8 cellular contexts compared by ENCODE assay signal in genomic region chr4:151117371-151117962, GRCh38. TPM values are rescaled to one million over a fixed set of nuclear protein-coding genes. Genes with fewer than 3 reads are reported as not detected.
DNase-seq lines count a peak whose midpoint lies in the region; ATAC-seq, FAIRE-seq and TF ChIP-seq lines count a peak whose summit lies in the region.

No MANE protein-coding gene starts in this region.

- TF ChIP-seq CTCF in osteocyte (IDR thresholded peaks at IDR 0.05): peak; percentile 86

- ATAC-seq in GM21390 (IDR thresholded peaks at IDR 0.05; ENCODE audit: unreplicated experiment) (peak; percentile 96), HG03571 (IDR thresholded peaks at IDR 0.05; ENCODE audit: unreplicated experiment) (peak; percentile 80)

- peak; percentile 78 for FAIRE-seq in frontal cortex (lab: Jason Lieb, UNC)

- H3K27ac Mint-ChIP-seq in activated T-helper 2 cell treated with anti-CD3 and anti-CD28 coated beads, Interferon-gamma antibody, Interleukin-2, Interleukin-4, amounts not matched to agents 10 μg/mL and 5 μg/mL and 100 μg/mL, durations not matched to agents 14 hours and 24 hours and 36 hours: no peak overlapping the region
- peak overlapping the region; percentile 19 for H3K27ac Mint-ChIP-seq in osteocyte (ENCODE audit: unreplicated experiment)

- H3K36me3 Mint-ChIP-seq in activated T-helper 2 cell treated with anti-CD3 and anti-CD28 coated beads, Interferon-gamma antibody, Interleukin-2, Interleukin-4, amounts not matched to agents 10 μg/mL and 5 μg/mL and 100 μg/mL, durations not matched to agents 14 hours and 24 hours and 36 hours (ENCODE audit: low read depth): peaks cover 8% of the 10 kb centered on the region
- peaks cover 14% of the 10 kb centered on the region for H3K36me3 Mint-ChIP-seq in osteocyte (ENCODE audit: unreplicated experiment)

- in situ Hi-C loops in G401 (cut with HindIII; ENCODE audit: low sequenced_read_pairs): no loop called here

- intact Hi-C loops in activated T-helper 2 cell treated with anti-CD3 and anti-CD28 coated beads, Interferon-gamma antibody, Interleukin-2, Interleukin-4, amounts not matched to agents 10 μg/mL and 5 μg/mL and 100 μg/mL, durations not matched to agents 14 hours and 24 hours and 36 hours (cut with micrococcal nuclease): loop anchor here (1.0 kb wide), 1 partner anchor 245 kb away; no protein-coding TSS in a partner anchor

- DNase-seq in G401 (ENCODE audit: low spot score) (peak; percentile 74), NCI-H82 treated with DMSO at 0.1 percent for 48 hours (lab: John Stamatoyannopoulos, UW; ENCODE audit: unreplicated experiment) (peak; percentile 51), frontal cortex (ENCODE audit: low spot score in 2 of 2) (peak; percentile 26 to 59), osteocyte (ENCODE audit: extremely low spot score, unreplicated experiment) (no peak), 8988T (no peak)
- peak; percentile 36 for DNase-seq in activated T-helper 2 cell treated with anti-CD3 and anti-CD28 coated beads, Interferon-gamma antibody, Interleukin-2, Interleukin-4, amounts not matched to agents 10 μg/mL and 5 μg/mL and 100 μg/mL, durations not matched to agents 14 hours and 24 hours and 36 hours (ENCODE audit: low spot score)

- H3K27me3 Mint-ChIP-seq in activated T-helper 2 cell treated with anti-CD3 and anti-CD28 coated beads, Interferon-gamma antibody, Interleukin-2, Interleukin-4, amounts not matched to agents 10 μg/mL and 5 μg/mL and 100 μg/mL, durations not matched to agents 14 hours and 24 hours and 36 hours (ENCODE audit: low read depth): no peaks in the 10 kb centered on the region
- H3K27me3 Mint-ChIP-seq in osteocyte (ENCODE audit: unreplicated experiment): no peaks in the 10 kb centered on the region

- H3K4me1 Mint-ChIP-seq in activated T-helper 2 cell treated with anti-CD3 and anti-CD28 coated beads, Interferon-gamma antibody, Interleukin-2, Interleukin-4, amounts not matched to agents 10 μg/mL and 5 μg/mL and 100 μg/mL, durations not matched to agents 14 hours and 24 hours and 36 hours (ENCODE audit: low read depth): peaks cover 4% of the 10 kb centered on the region
- peaks cover 6% of the 10 kb centered on the region for H3K4me1 Mint-ChIP-seq in osteocyte (ENCODE audit: unreplicated experiment)

- no peaks in the 10 kb centered on the region for H3K9me3 Mint-ChIP-seq in activated T-helper 2 cell treated with anti-CD3 and anti-CD28 coated beads, Interferon-gamma antibody, Interleukin-2, Interleukin-4, amounts not matched to agents 10 μg/mL and 5 μg/mL and 100 μg/mL, durations not matched to agents 14 hours and 24 hours and 36 hours
- H3K9me3 Mint-ChIP-seq in osteocyte (ENCODE audit: unreplicated experiment): no peaks in the 10 kb centered on the region

- H3K4me3 Mint-ChIP-seq in activated T-helper 2 cell treated with anti-CD3 and anti-CD28 coated beads, Interferon-gamma antibody, Interleukin-2, Interleukin-4, amounts not matched to agents 10 μg/mL and 5 μg/mL and 100 μg/mL, durations not matched to agents 14 hours and 24 hours and 36 hours (ENCODE audit: low read depth): no peak overlapping the region
- no peak overlapping the region for H3K4me3 Mint-ChIP-seq in osteocyte (ENCODE audit: unreplicated experiment)

RNA-seq across cellular contexts. Expression of gene RPS3A, which starts 18.0 kb away (rescaled TPM):
- total RNA-seq in G401 (2014; rRNA removed; shearing (Covaris generic)): 6,098 and 6,385 TPM in 2 replicates
- 1,827 and 1,844 TPM in 2 replicates for total RNA-seq in activated T-helper 2 cell treated with anti-CD3 and anti-CD28 coated beads, Interferon-gamma antibody, Interleukin-2, Interleukin-4, amounts not matched to agents 10 μg/mL and 5 μg/mL and 100 μg/mL, durations not matched to agents 14 hours and 24 hours and 36 hours
- total RNA-seq in frontal cortex (4,290 TPM), osteocyte (1,534 and 1,586 TPM in 2 replicates)

Comparison
In these comparisons a context has a peak if more than half of its experiments do, and no peak if none do; other contexts are left out.
1. DNase-seq: peak in G401 (single experiment), NCI-H82 treated with DMSO at 0.1 percent for 48 hours (single experiment), activated T-helper 2 cell treated with anti-CD3 and anti-CD28 coated beads, Interferon-gamma antibody, Interleukin-2, Interleukin-4, amounts not matched to agents 10 μg/mL and 5 μg/mL and 100 μg/mL, durations not matched to agents 14 hours and 24 hours and 36 hours (single experiment) and frontal cortex (2 of 2); none in osteocyte (single experiment) and 8988T (single experiment).